Comparison of ENCODE assay signal across 16 cellular contexts in the genomic region with DNA sequence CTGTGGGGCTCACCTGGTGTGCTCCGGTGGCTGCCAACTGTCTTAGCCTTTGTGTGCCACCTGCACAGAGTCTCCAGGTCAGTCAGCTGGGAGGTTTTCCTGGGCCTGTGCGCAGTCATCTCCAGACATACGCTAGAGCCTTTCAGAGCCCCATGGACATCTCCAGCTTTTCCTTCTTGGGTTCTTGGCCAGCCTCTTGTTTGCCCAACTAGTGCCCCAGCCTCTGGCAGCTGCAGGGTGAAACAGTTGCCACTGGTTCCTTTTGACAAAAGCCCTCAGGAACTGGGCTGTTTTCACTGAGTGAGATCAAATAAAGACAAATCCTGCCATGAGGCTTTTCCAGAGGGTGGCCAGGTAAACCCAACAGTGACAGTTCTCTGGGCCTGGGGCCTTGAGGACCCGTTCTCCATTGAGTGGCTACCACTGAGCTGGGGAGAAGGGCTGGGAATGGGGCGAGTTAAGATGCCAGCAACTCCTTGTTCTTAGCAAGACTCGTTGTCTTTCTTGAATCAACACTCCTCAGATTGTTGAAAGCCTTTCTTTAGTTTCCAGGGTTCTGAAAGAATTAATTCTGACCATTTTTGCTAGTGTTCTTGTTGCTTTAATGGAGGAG. TPM values are rescaled to one million over a fixed set of nuclear protein-coding genes. Genes with fewer than 3 reads are reported as not detected.
DNase-seq lines count a peak whose midpoint lies in the region; ATAC-seq and TF ChIP-seq lines count a peak whose summit lies in the region.
"Had no signal": no experiment of that assay in that cellular context is flagged by ENCODE, and none has a peak within 500 bp of the region (broad histone marks: within the 10 kb centered on the region; RNA-seq: fewer than 3 reads in every experiment).

No MANE protein-coding gene starts in this region.

- no peak overlapping the region for H3K4me3 Mint-ChIP-seq in activated naive CD4-positive, alpha-beta T cell treated with anti-CD3 and anti-CD28 coated beads, Interleukin-2, amount 10 ng/mL, durations not matched to agents 7 days and 5 days
- H3K4me3 Mint-ChIP-seq in activated T-helper 1 cell treated with anti-CD3 and anti-CD28 coated beads, Interleukin-12 subunit alpha, Interleukin-12 subunit beta, Interleukin-2, Interleukin-4 antibody, amounts not matched to agents 30 ng/mL and 10 ng/mL and 1 ng/mL, durations not matched to agents 14 hours and 24 hours and 36 hours, result peak overlapping the region; percentile 22
- H3K4me3 Mint-ChIP-seq in natural killer cell, result no peak overlapping the region

- CTCF ChIA-PET in activated naive CD4-positive, alpha-beta T cell treated with anti-CD3 and anti-CD28 coated beads, Interleukin-2, amount 10 ng/mL, durations not matched to agents 7 days and 5 days (lab: Charles Lee), result interaction anchor here (0.7 kb wide), 1 partner anchor 18 kb away, joined by 3 read pairs; no protein-coding TSS in a partner anchor

- intact Hi-C loops in activated T-helper 1 cell treated with anti-CD3 and anti-CD28 coated beads, Interleukin-12 subunit alpha, Interleukin-12 subunit beta, Interleukin-2, Interleukin-4 antibody, amounts not matched to agents 30 ng/mL and 10 ng/mL and 1 ng/mL, durations not matched to agents 14 hours and 24 hours and 36 hours (cut with micrococcal nuclease), result no loop called here
- intact Hi-C loops in natural killer cell (cut with micrococcal nuclease), result no loop called here

- H3K36me3 Mint-ChIP-seq in activated naive CD4-positive, alpha-beta T cell treated with anti-CD3 and anti-CD28 coated beads, Interleukin-2, amount 10 ng/mL, durations not matched to agents 7 days and 5 days, result peaks cover 67% of the 10 kb centered on the region
- H3K36me3 Mint-ChIP-seq in activated T-helper 1 cell treated with anti-CD3 and anti-CD28 coated beads, Interleukin-12 subunit alpha, Interleukin-12 subunit beta, Interleukin-2, Interleukin-4 antibody, amounts not matched to agents 30 ng/mL and 10 ng/mL and 1 ng/mL, durations not matched to agents 14 hours and 24 hours and 36 hours (ENCODE audit: low read depth), result peaks cover 69% of the 10 kb centered on the region
- peaks cover 6% of the 10 kb centered on the region for H3K36me3 Mint-ChIP-seq in natural killer cell

- peaks cover 3% of the 10 kb centered on the region for H3K9me3 Mint-ChIP-seq in activated naive CD4-positive, alpha-beta T cell treated with anti-CD3 and anti-CD28 coated beads, Interleukin-2, amount 10 ng/mL, durations not matched to agents 7 days and 5 days
- H3K9me3 Mint-ChIP-seq in activated T-helper 1 cell treated with anti-CD3 and anti-CD28 coated beads, Interleukin-12 subunit alpha, Interleukin-12 subunit beta, Interleukin-2, Interleukin-4 antibody, amounts not matched to agents 30 ng/mL and 10 ng/mL and 1 ng/mL, durations not matched to agents 14 hours and 24 hours and 36 hours, result peaks cover 5% of the 10 kb centered on the region
- no peaks in the 10 kb centered on the region for H3K9me3 Mint-ChIP-seq in natural killer cell

- no peak for ATAC-seq in natural killer cell
- no peak for ATAC-seq in HG03442 (IDR thresholded peaks at IDR 0.05; ENCODE audit: unreplicated experiment)
- ATAC-seq in HG02588 (IDR thresholded peaks at IDR 0.05; ENCODE audit: unreplicated experiment), result no peak

- H3K27me3 Mint-ChIP-seq in activated naive CD4-positive, alpha-beta T cell treated with anti-CD3 and anti-CD28 coated beads, Interleukin-2, amount 10 ng/mL, durations not matched to agents 7 days and 5 days, result no peaks in the 10 kb centered on the region
- H3K27me3 Mint-ChIP-seq in activated T-helper 1 cell treated with anti-CD3 and anti-CD28 coated beads, Interleukin-12 subunit alpha, Interleukin-12 subunit beta, Interleukin-2, Interleukin-4 antibody, amounts not matched to agents 30 ng/mL and 10 ng/mL and 1 ng/mL, durations not matched to agents 14 hours and 24 hours and 36 hours (ENCODE audit: insufficient read depth), result no peaks in the 10 kb centered on the region
- H3K27me3 Mint-ChIP-seq in natural killer cell (ENCODE audit: low read depth in 2 of 2), result no peaks in the 10 kb centered on the region

- no peak for DNase-seq in activated naive CD4-positive, alpha-beta T cell treated with anti-CD3 and anti-CD28 coated beads, Interleukin-2, amount 10 ng/mL, durations not matched to agents 7 days and 5 days
- DNase-seq in activated naive CD4-positive, alpha-beta T cell (lab: John Stamatoyannopoulos, UW), result no peak
- no peak for DNase-seq in activated T-helper 1 cell treated with anti-CD3 and anti-CD28 coated beads, Interleukin-12 subunit alpha, Interleukin-12 subunit beta, Interleukin-2, Interleukin-4 antibody, amounts not matched to agents 30 ng/mL and 10 ng/mL and 1 ng/mL, durations not matched to agents 14 hours and 24 hours and 36 hours (ENCODE audit: low spot score)
- DNase-seq in natural killer cell, result no peak
- DNase-seq: colonic mucosa; left ventricle myocardium inferior; NCI-H187 treated with DMSO at 0.1 percent for 48 hours; NCI-H446 treated with DMSO at 0.1 percent for 48 hours; ovary; SIG-M5; stimulated activated CD4-positive, alpha-beta T cell treated with anti-CD3 and anti-CD28 coated beads, Interleukin-4, amount 100 ng/mL, for 24 hours; stimulated activated CD8-positive, alpha-beta memory T cell treated with anti-CD3 and anti-CD28 coated beads, Interleukin-4, amount 100 ng/mL, for 48 hours; T1000 had no signal

- no peak for TF ChIP-seq CTCF in natural killer cell (IDR thresholded peaks at IDR 0.05)

- peak overlapping the region; percentile 81 for H3K27ac Mint-ChIP-seq in activated naive CD4-positive, alpha-beta T cell treated with anti-CD3 and anti-CD28 coated beads, Interleukin-2, amount 10 ng/mL, durations not matched to agents 7 days and 5 days
- H3K27ac Mint-ChIP-seq in activated T-helper 1 cell treated with anti-CD3 and anti-CD28 coated beads, Interleukin-12 subunit alpha, Interleukin-12 subunit beta, Interleukin-2, Interleukin-4 antibody, amounts not matched to agents 30 ng/mL and 10 ng/mL and 1 ng/mL, durations not matched to agents 14 hours and 24 hours and 36 hours, result peak overlapping the region; percentile 91
- peak overlapping the region; percentile 83 to 89 for H3K27ac Mint-ChIP-seq in natural killer cell

- peaks cover 51% of the 10 kb centered on the region for H3K4me1 Mint-ChIP-seq in activated naive CD4-positive, alpha-beta T cell treated with anti-CD3 and anti-CD28 coated beads, Interleukin-2, amount 10 ng/mL, durations not matched to agents 7 days and 5 days
- peaks cover 82% of the 10 kb centered on the region for H3K4me1 Mint-ChIP-seq in activated T-helper 1 cell treated with anti-CD3 and anti-CD28 coated beads, Interleukin-12 subunit alpha, Interleukin-12 subunit beta, Interleukin-2, Interleukin-4 antibody, amounts not matched to agents 30 ng/mL and 10 ng/mL and 1 ng/mL, durations not matched to agents 14 hours and 24 hours and 36 hours (ENCODE audit: low read depth)
- peaks cover 22 to 24% of the 10 kb centered on the region in 2 donors for H3K4me1 Mint-ChIP-seq in natural killer cell

RNA-seq across cellular contexts. Expression of gene RANBP1, which starts 16.7 kb away (rescaled TPM):
- 509 and 524 TPM in 2 replicates for total RNA-seq in activated T-helper 1 cell treated with anti-CD3 and anti-CD28 coated beads, Interleukin-12 subunit alpha, Interleukin-12 subunit beta, Interleukin-2, Interleukin-4 antibody, amounts not matched to agents 30 ng/mL and 10 ng/mL and 1 ng/mL, durations not matched to agents 14 hours and 24 hours and 36 hours
- total RNA-seq in natural killer cell, result 10 to 100 TPM; 54.0 to 61.0 (median 56.3) TPM

RNA-seq across cellular contexts. Expression of gene TRMT2A, which starts 17.8 kb away (rescaled TPM):
- 142 and 161 TPM in 2 replicates for total RNA-seq in activated T-helper 1 cell treated with anti-CD3 and anti-CD28 coated beads, Interleukin-12 subunit alpha, Interleukin-12 subunit beta, Interleukin-2, Interleukin-4 antibody, amounts not matched to agents 30 ng/mL and 10 ng/mL and 1 ng/mL, durations not matched to agents 14 hours and 24 hours and 36 hours
- 100 to 1,000 TPM in 1 of 3 donors, 10 to 100 TPM in 2; 86.4 to 104 (median 86.5) TPM for total RNA-seq in natural killer cell

RNA-seq across cellular contexts. Expression of gene DGCR8, which starts 19.2 kb away (rescaled TPM):
- 79.3 and 81.0 TPM in 2 replicates for total RNA-seq in activated T-helper 1 cell treated with anti-CD3 and anti-CD28 coated beads, Interleukin-12 subunit alpha, Interleukin-12 subunit beta, Interleukin-2, Interleukin-4 antibody, amounts not matched to agents 30 ng/mL and 10 ng/mL and 1 ng/mL, durations not matched to agents 14 hours and 24 hours and 36 hours
- total RNA-seq in natural killer cell, result 10 to 100 TPM; 45.3 to 64.7 (median 64.0) TPM

RNA-seq across cellular contexts. Expression of gene ZDHHC8, which starts 32.4 kb away (rescaled TPM):
- 83.9 and 92.3 TPM in 2 replicates for total RNA-seq in activated T-helper 1 cell treated with anti-CD3 and anti-CD28 coated beads, Interleukin-12 subunit alpha, Interleukin-12 subunit beta, Interleukin-2, Interleukin-4 antibody, amounts not matched to agents 30 ng/mL and 10 ng/mL and 1 ng/mL, durations not matched to agents 14 hours and 24 hours and 36 hours
- total RNA-seq in natural killer cell, result 10 to 100 TPM; 64.0 to 75.6 (median 65.3) TPM

RNA-seq across cellular contexts. Expression of gene CCDC188, which starts 51.6 kb away (rescaled TPM):
- 0.26 TPM in 1 of 2 replicates, not detected in the other for total RNA-seq in activated T-helper 1 cell treated with anti-CD3 and anti-CD28 coated beads, Interleukin-12 subunit alpha, Interleukin-12 subunit beta, Interleukin-2, Interleukin-4 antibody, amounts not matched to agents 30 ng/mL and 10 ng/mL and 1 ng/mL, durations not matched to agents 14 hours and 24 hours and 36 hours
- under 1 TPM in 1 of 3 donors, not detected in 2; 0.64 TPM for total RNA-seq in natural killer cell
- total RNA-seq: left ventricle myocardium inferior, thoracic aorta had no signal
